In the genomic region with DNA sequence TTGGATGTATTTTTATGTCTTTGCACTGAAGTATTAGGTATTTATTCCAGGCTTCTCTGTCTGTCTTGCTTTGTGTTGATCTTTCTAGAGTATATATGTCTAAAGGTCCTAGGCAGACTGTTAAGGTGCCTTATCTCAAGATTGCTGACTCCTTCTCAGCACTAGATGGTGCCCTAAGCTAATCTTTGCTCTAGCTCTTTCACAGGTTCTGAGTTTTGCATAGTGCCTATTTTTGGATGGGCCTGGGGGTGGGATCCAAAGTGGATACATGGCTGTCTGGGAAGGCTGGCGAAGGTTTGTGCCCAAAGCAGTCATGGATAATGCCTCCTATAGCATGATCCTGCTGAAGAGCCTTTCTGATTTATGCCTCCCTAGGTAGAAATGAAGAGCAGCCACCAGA, we compare ENCODE assay signal across 8 cellular contexts.
DNase-seq lines count a peak whose midpoint lies in the region; ATAC-seq and TF ChIP-seq lines count a peak whose summit lies in the region.

No MANE protein-coding gene starts in this region.

- H2AFZ ChIP-seq in neural progenitor cell (replicated peaks): peak overlapping the region; percentile 36

- intact Hi-C loops in CD4-positive, alpha-beta memory T cell (cut with micrococcal nuclease): no loop called here

- ATAC-seq in GM18867 (IDR thresholded peaks at IDR 0.05; ENCODE audit: unreplicated experiment): peak; percentile 81
- ATAC-seq in HG03469 (IDR thresholded peaks at IDR 0.05; ENCODE audit: unreplicated experiment): peak; percentile 63
- ATAC-seq in GM21381 (IDR thresholded peaks at IDR 0.05; ENCODE audit: unreplicated experiment): no peak

- DNase-seq in amniotic epithelial cell (ENCODE audit: low read depth) (peak; percentile 19), neural progenitor cell (ENCODE audit: low spot score) (peak; percentile 57), T-helper 2 cell (no peak), NCI-H2107 (lab: John Stamatoyannopoulos, UW) (no peak)
- DNase-seq in CD4-positive, alpha-beta memory T cell: no peak

- no peak overlapping the region for H3K4me3 Mint-ChIP-seq in neural progenitor cell
- H3K4me3 Mint-ChIP-seq in CD4-positive, alpha-beta memory T cell: no peak overlapping the region

- POLR2A ChIA-PET in CD4-positive, alpha-beta memory T cell (lab: Charles Lee; ENCODE audit: partially characterized antibody): no interaction called here

- CTCF ChIA-PET in CD4-positive, alpha-beta memory T cell (lab: Charles Lee; ENCODE audit: partially characterized antibody): no interaction called here

- no peaks in the 10 kb centered on the region for H3F3A ChIP-seq in neural progenitor cell (ENCODE audit: low read depth)

- peak; percentile 73 for TF ChIP-seq CTCF in neural progenitor cell (IDR thresholded peaks at IDR 0.05)

- H3K36me3 Mint-ChIP-seq in neural progenitor cell: no peaks in the 10 kb centered on the region
- no peaks in the 10 kb centered on the region for H3K36me3 Mint-ChIP-seq in CD4-positive, alpha-beta memory T cell

- no peaks in the 10 kb centered on the region for H3K27me3 ChIP-seq in neural progenitor cell
- H3K27me3 ChIP-seq in CD4-positive, alpha-beta memory T cell (ENCODE audit: insufficient read depth, low read length): no peaks in the 10 kb centered on the region

- H4K20me1 ChIP-seq in neural progenitor cell (ENCODE audit: low read depth): no peaks in the 10 kb centered on the region

- no peak overlapping the region for H3K9ac ChIP-seq in neural progenitor cell

- no peak overlapping the region for H3K4me2 ChIP-seq in neural progenitor cell

- H3K79me2 ChIP-seq in neural progenitor cell (ENCODE audit: low read depth): no peaks in the 10 kb centered on the region

- peaks cover 24% of the 10 kb centered on the region for H3K9me3 Mint-ChIP-seq in neural progenitor cell
- peaks cover 1 to 49% (median 36%) of the 10 kb centered on the region in 8 donors for H3K9me3 Mint-ChIP-seq in CD4-positive, alpha-beta memory T cell

- H3K4me1 ChIP-seq in neural progenitor cell: peaks cover 4% of the 10 kb centered on the region
- no peaks in the 10 kb centered on the region for H3K4me1 ChIP-seq in CD4-positive, alpha-beta memory T cell (ENCODE audit: insufficient read depth, low read length)

- no peak overlapping the region for H3K27ac ChIP-seq in neural progenitor cell
- H3K27ac ChIP-seq in CD4-positive, alpha-beta memory T cell (ENCODE audit: low read depth, low read length): no peak overlapping the region

- no peaks in the 10 kb centered on the region for H3K36me3 ChIP-seq in neural progenitor cell
- H3K36me3 ChIP-seq in CD4-positive, alpha-beta memory T cell (ENCODE audit: insufficient read depth, low read length): no peaks in the 10 kb centered on the region

- H3K4me1 Mint-ChIP-seq in neural progenitor cell: no peaks in the 10 kb centered on the region
- no peaks in the 10 kb centered on the region for H3K4me1 Mint-ChIP-seq in CD4-positive, alpha-beta memory T cell

- H3K27ac Mint-ChIP-seq in neural progenitor cell: no peak overlapping the region
- no peak overlapping the region for H3K27ac Mint-ChIP-seq in CD4-positive, alpha-beta memory T cell

- no peaks in the 10 kb centered on the region for H3K9me3 ChIP-seq in neural progenitor cell (ENCODE audit: low read depth)
- H3K9me3 ChIP-seq in CD4-positive, alpha-beta memory T cell (ENCODE audit: control insufficient read depth in 1 of 2, low read length in 2 of 2): no peaks in the 10 kb centered on the region

- peaks cover 4% of the 10 kb centered on the region for H3K27me3 Mint-ChIP-seq in neural progenitor cell (ENCODE audit: insufficient read depth, low read depth)
- H3K27me3 Mint-ChIP-seq in CD4-positive, alpha-beta memory T cell: peaks cover 0 to 3% of the 10 kb centered on the region in 2 donors

- no peak overlapping the region for H3K4me3 ChIP-seq in neural progenitor cell
- no peak overlapping the region for H3K4me3 ChIP-seq in CD4-positive, alpha-beta memory T cell (ENCODE audit: low read length in 2 of 2)

Comparison
In these comparisons a context has a peak if more than half of its experiments do, and no peak if none do; other contexts are left out.
1. DNase-seq: peak in amniotic epithelial cell (single experiment) and neural progenitor cell (single experiment); none in T-helper 2 cell (0 of 5), CD4-positive, alpha-beta memory T cell (0 of 5) and NCI-H2107 (single experiment).